In genomic region chr18:43744960-43745740, GRCh38 we compare ENCODE assay signal across 19 cellular contexts.
"Had no signal": no experiment of that assay in that cellular context is flagged by ENCODE, and none has a peak within 500 bp of the region (broad histone marks: within the 10 kb centered on the region; RNA-seq: fewer than 3 reads in every experiment).

No MANE protein-coding gene starts in this region.

- H3K4me1 ChIP-seq: ascending aorta, gastroesophageal sphincter, heart left ventricle, left ventricle myocardium inferior, psoas muscle, upper lobe of right lung had no signal

- H3K27ac Mint-ChIP-seq: activated naive CD4-positive, alpha-beta T cell treated with anti-CD3 and anti-CD28 coated beads, Interleukin-2, amount 50 U/mL, for 72 hours; natural killer cell had no signal

- H3K9me3 ChIP-seq: upper lobe of right lung had no signal

- H3K36me3 ChIP-seq: ascending aorta, brain microvascular endothelial cell, gastroesophageal sphincter, heart left ventricle, left ventricle myocardium inferior, upper lobe of right lung had no signal

- H3K4me1 Mint-ChIP-seq: central memory CD8-positive, alpha-beta T cell; natural killer cell had no signal

- DNase-seq: activated T-cell treated with anti-CD3 and anti-CD28 coated beads, Interleukin-2, amount 50 U/mL, for 1 hour; brain microvascular endothelial cell; effector memory CD4-positive, alpha-beta T cell; heart left ventricle; kidney; left ventricle myocardium inferior; midbrain; natural killer cell; psoas muscle; right cardiac atrium; stimulated activated CD4-positive, alpha-beta T cell treated with anti-CD3 and anti-CD28 coated beads, Interleukin-12 subunit alpha, Interleukin-12 subunit beta, amount 100 ng/mL, for 4 hours; stimulated activated CD4-positive, alpha-beta T cell treated with anti-CD3 and anti-CD28 coated beads, Interleukin-4, amount 100 ng/mL, for 4 hours; stimulated activated naive CD8-positive, alpha-beta T cell treated with anti-CD3 and anti-CD28 coated beads, Interleukin-15, Interleukin-2, amounts not matched to agents 100 U/mL and 50 U/mL, for 24 hours; T-helper 9 cell; upper lobe of right lung had no signal

- H3K27me3 ChIP-seq: ascending aorta, brain microvascular endothelial cell, gastroesophageal sphincter, heart left ventricle, upper lobe of right lung had no signal

- H3K4me3 ChIP-seq: ascending aorta, gastroesophageal sphincter, heart left ventricle, left ventricle myocardium inferior, psoas muscle, upper lobe of right lung had no signal

- ATAC-seq: activated naive CD4-positive, alpha-beta T cell treated with anti-CD3 and anti-CD28 coated beads, Interleukin-2, amount 50 U/mL, for 72 hours; gastroesophageal sphincter; heart left ventricle; natural killer cell; psoas muscle; right cardiac atrium; stimulated activated naive CD8-positive, alpha-beta T cell treated with anti-CD3 and anti-CD28 coated beads, Interleukin-15, Interleukin-2, amounts not matched to agents 100 U/mL and 50 U/mL, for 24 hours; upper lobe of right lung had no signal

- H3K27me3 Mint-ChIP-seq: central memory CD8-positive, alpha-beta T cell had no signal

- H3K4me3 Mint-ChIP-seq: central memory CD8-positive, alpha-beta T cell; natural killer cell had no signal

- H3K27ac ChIP-seq: ascending aorta, brain microvascular endothelial cell, gastroesophageal sphincter, heart left ventricle, left ventricle myocardium inferior, psoas muscle, upper lobe of right lung had no signal

- H3K36me3 Mint-ChIP-seq: natural killer cell had no signal
